In the genomic region with DNA sequence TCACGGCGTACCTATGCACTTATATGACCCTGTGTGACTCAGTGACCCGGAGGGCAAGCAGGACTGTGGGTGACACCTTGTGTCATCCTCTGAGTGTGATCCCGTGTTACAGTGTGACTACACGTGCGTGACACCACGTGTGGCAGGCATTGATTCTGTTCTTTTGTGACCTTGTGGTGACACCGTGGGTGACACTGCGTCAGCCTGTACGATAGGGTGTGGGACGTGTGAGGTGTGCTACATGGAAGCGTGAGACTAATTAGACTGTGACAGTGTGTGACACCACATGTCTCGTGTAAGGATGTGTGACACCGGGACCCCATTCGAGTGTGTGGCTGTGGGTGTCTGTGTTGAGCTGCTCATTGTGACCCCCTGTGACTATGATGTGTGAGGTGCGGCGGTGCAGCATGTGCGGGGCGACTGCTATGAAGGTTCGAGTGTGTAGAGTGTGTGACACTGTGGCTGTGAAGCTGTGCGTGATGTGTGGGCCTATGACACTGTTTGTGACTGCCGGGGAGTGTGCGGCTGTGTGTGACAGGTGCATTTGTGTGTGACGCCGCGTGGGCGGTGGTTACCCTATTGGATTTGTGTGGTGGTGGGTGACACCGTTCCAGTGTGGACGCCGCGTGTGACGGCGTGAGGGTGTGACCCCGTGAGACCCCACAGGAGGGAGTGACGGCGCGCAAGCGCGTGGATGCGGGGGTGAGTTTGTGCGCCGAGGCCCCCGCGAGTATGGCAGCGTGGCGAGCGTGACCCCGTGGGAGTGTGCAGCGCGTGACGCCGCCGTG, we compare ENCODE assay signal across 1 cellular context.
A peak's percentile ranks its signal among the peaks of the same experiment; 100 is the strongest.
TF ChIP-seq lines count a peak whose summit lies in the region.

A gene (plus strand): TSS at position 783 of the 788 bp plus-strand sequence. CDS start 5,621 bp downstream, outside the sequence.

TF ChIP-seq in K562, 482 proteins besides CTCF, POLR2A, EP300 and RAD21 (continued from another document and continues in another):
- TF ChIP-seq, protein P1, sequence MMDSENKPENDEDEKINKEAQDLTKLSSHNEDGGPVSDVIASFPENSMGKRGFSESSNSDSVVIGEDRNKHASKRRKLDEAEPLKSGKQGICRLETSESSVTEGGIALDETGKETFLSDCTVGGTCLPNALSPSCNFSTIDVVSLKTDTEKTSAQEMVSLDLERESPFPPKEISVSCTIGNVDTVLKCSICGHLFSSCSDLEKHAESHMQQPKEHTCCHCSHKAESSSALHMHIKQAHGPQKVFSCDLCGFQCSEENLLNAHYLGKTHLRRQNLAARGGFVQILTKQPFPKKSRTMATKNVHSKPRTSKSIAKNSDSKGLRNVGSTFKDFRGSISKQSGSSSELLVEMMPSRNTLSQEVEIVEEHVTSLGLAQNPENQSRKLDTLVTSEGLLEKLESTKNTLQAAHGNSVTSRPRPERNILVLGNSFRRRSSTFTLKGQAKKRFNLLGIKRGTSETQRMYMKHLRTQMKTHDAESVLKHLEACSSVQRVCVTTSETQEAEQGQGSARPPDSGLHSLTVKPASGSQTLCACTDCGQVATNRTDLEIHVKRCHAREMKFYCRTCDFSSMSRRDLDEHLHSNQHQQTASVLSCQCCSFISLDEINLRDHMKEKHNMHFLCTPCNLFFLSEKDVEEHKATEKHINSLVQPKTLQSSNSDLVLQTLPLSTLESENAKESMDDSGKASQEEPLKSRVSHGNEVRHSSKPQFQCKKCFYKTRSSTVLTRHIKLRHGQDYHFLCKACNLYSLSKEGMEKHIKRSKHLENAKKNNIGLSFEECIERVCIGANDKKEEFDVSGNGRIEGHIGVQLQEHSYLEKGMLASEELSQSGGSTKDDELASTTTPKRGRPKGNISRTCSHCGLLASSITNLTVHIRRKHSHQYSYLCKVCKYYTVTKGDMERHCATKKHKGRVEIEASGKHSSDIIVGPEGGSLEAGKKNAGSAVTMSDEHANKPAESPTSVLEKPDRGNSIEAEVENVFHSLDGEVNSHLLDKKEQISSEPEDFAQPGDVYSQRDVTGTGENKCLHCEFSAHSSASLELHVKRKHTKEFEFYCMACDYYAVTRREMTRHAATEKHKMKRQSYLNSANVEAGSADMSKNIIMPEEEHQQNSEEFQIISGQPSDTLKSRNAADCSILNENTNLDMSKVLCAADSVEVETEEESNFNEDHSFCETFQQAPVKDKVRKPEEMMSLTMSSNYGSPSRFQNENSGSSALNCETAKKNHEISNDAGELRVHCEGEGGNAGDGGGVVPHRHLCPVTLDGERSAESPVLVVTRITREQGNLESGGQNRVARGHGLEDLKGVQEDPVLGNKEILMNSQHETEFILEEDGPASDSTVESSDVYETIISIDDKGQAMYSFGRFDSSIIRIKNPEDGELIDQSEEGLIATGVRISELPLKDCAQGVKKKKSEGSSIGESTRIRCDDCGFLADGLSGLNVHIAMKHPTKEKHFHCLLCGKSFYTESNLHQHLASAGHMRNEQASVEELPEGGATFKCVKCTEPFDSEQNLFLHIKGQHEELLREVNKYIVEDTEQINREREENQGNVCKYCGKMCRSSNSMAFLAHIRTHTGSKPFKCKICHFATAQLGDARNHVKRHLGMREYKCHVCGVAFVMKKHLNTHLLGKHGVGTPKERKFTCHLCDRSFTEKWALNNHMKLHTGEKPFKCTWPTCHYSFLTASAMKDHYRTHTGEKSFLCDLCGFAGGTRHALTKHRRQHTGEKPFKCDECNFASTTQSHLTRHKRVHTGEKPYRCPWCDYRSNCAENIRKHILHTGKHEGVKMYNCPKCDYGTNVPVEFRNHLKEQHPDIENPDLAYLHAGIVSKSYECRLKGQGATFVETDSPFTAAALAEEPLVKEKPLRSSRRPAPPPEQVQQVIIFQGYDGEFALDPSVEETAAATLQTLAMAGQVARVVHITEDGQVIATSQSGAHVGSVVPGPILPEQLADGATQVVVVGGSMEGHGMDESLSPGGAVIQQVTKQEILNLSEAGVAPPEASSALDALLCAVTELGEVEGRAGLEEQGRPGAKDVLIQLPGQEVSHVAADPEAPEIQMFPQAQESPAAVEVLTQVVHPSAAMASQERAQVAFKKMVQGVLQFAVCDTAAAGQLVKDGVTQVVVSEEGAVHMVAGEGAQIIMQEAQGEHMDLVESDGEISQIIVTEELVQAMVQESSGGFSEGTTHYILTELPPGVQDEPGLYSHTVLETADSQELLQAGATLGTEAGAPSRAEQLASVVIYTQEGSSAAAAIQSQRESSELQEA (IDR thresholded peaks at IDR 0.05; ENCODE audit: low read depth) = no peak
- TF ChIP-seq, protein P2, sequence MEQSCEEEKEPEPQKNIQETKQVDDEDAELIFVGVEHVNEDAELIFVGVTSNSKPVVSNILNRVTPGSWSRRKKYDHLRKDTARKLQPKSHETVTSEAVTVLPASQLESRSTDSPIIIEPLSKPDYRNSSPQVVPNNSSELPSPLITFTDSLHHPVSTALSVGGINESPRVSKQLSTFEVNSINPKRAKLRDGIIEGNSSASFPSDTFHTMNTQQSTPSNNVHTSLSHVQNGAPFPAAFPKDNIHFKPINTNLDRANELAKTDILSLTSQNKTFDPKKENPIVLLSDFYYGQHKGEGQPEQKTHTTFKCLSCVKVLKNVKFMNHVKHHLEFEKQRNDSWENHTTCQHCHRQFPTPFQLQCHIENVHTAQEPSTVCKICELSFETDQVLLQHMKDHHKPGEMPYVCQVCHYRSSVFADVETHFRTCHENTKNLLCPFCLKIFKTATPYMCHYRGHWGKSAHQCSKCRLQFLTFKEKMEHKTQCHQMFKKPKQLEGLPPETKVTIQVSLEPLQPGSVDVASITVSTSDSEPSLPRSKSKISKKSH (CRISPR knock-in tag; IDR thresholded peaks at IDR 0.05) = no peak
- TF ChIP-seq HDAC8 (tag; IDR thresholded peaks at IDR 0.05) = no peak
- TF ChIP-seq, protein P3, sequence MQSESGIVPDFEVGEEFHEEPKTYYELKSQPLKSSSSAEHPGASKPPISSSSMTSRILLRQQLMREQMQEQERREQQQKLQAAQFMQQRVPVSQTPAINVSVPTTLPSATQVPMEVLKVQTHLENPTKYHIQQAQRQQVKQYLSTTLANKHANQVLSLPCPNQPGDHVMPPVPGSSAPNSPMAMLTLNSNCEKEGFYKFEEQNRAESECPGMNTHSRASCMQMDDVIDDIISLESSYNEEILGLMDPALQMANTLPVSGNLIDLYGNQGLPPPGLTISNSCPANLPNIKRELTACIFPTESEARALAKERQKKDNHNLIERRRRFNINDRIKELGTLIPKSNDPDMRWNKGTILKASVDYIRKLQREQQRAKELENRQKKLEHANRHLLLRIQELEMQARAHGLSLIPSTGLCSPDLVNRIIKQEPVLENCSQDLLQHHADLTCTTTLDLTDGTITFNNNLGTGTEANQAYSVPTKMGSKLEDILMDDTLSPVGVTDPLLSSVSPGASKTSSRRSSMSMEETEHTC (IDR thresholded peaks at IDR 0.05) = no peak
- TF ChIP-seq CBX3 (IDR thresholded peaks at IDR 0.05; ENCODE audit: borderline replicate concordance in 1 of 2, low read length in 2 of 2) = peak in 1 of 2 experiments; percentile 57; a peak in 1 of 3 replicates
- TF ChIP-seq SMARCE1 (IDR thresholded peaks at IDR 0.05) = 0 out of 2 replicates have a peak, but pooled peaks have one; percentile 26
- TF ChIP-seq ZNF589 (CRISPR knock-in tag; IDR thresholded peaks at IDR 0.05; ENCODE audit: low read depth) = no peak
- TF ChIP-seq, protein P4, sequence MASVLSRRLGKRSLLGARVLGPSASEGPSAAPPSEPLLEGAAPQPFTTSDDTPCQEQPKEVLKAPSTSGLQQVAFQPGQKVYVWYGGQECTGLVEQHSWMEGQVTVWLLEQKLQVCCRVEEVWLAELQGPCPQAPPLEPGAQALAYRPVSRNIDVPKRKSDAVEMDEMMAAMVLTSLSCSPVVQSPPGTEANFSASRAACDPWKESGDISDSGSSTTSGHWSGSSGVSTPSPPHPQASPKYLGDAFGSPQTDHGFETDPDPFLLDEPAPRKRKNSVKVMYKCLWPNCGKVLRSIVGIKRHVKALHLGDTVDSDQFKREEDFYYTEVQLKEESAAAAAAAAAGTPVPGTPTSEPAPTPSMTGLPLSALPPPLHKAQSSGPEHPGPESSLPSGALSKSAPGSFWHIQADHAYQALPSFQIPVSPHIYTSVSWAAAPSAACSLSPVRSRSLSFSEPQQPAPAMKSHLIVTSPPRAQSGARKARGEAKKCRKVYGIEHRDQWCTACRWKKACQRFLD (CRISPR knock-in tag; IDR thresholded peaks at IDR 0.05) = no peak
- no peak for TF ChIP-seq ZNF668 (CRISPR knock-in tag; IDR thresholded peaks at IDR 0.05)
- TF ChIP-seq HNRNPUL1 (IDR thresholded peaks at IDR 0.05; ENCODE audit: low read length) = no peak
- TF ChIP-seq RBM22 (IDR thresholded peaks at IDR 0.05; ENCODE audit: low read depth, low read length, poor library complexity, severe bottlenecking) = no peak
- TF ChIP-seq, protein P5, sequence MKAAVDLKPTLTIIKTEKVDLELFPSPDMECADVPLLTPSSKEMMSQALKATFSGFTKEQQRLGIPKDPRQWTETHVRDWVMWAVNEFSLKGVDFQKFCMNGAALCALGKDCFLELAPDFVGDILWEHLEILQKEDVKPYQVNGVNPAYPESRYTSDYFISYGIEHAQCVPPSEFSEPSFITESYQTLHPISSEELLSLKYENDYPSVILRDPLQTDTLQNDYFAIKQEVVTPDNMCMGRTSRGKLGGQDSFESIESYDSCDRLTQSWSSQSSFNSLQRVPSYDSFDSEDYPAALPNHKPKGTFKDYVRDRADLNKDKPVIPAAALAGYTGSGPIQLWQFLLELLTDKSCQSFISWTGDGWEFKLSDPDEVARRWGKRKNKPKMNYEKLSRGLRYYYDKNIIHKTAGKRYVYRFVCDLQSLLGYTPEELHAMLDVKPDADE (conservative IDR thresholded peaks at IDR 0.05; ENCODE audit: control insufficient read depth, low read depth, low read length) = no peak
- TF ChIP-seq TAF9B (IDR thresholded peaks at IDR 0.05; ENCODE audit: partially characterized antibody) = no peak
- TF ChIP-seq TCF7 (IDR thresholded peaks at IDR 0.05; ENCODE audit: borderline replicate concordance) = peak; percentile 1; the same call in 1 of the 2 replicates
- TF ChIP-seq IRF2 (CRISPR knock-in tag; IDR thresholded peaks at IDR 0.05) = no peak
- peak in 1 of 2 experiments; percentile 96; a peak in 2 of 4 replicates for TF ChIP-seq HDAC1 (IDR thresholded peaks at IDR 0.05)
- peak; percentile 66 for TF ChIP-seq MTA1 (IDR thresholded peaks at IDR 0.05; ENCODE audit: borderline replicate concordance)
- TF ChIP-seq SMAD4 (CRISPR knock-in tag; conservative IDR thresholded peaks at IDR 0.05) = no peak
- TF ChIP-seq, protein P6, sequence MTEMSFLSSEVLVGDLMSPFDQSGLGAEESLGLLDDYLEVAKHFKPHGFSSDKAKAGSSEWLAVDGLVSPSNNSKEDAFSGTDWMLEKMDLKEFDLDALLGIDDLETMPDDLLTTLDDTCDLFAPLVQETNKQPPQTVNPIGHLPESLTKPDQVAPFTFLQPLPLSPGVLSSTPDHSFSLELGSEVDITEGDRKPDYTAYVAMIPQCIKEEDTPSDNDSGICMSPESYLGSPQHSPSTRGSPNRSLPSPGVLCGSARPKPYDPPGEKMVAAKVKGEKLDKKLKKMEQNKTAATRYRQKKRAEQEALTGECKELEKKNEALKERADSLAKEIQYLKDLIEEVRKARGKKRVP (CRISPR knock-in tag; IDR thresholded peaks at IDR 0.05) = no peak
- TF ChIP-seq, protein P7, sequence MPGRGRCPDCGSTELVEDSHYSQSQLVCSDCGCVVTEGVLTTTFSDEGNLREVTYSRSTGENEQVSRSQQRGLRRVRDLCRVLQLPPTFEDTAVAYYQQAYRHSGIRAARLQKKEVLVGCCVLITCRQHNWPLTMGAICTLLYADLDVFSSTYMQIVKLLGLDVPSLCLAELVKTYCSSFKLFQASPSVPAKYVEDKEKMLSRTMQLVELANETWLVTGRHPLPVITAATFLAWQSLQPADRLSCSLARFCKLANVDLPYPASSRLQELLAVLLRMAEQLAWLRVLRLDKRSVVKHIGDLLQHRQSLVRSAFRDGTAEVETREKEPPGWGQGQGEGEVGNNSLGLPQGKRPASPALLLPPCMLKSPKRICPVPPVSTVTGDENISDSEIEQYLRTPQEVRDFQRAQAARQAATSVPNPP (IDR thresholded peaks at IDR 0.05; ENCODE audit: borderline replicate concordance, insufficient read depth, insufficient read length) = no peak
- TF ChIP-seq ZNF717 (CRISPR knock-in tag; IDR thresholded peaks at IDR 0.05) = no peak
- no peak for TF ChIP-seq ZNF347 (CRISPR knock-in tag; IDR thresholded peaks at IDR 0.05; ENCODE audit: low read depth)
- TF ChIP-seq PHB (CRISPR knock-in tag; IDR thresholded peaks at IDR 0.05) = 0 out of 2 replicates have a peak, but pooled peaks have one; percentile 5
- no peak for TF ChIP-seq RBM14 (IDR thresholded peaks at IDR 0.05; ENCODE audit: borderline replicate concordance, insufficient read depth, low read depth, low read length)
- TF ChIP-seq ETV5 (CRISPR knock-in tag; IDR thresholded peaks at IDR 0.05; ENCODE audit: low read depth) = 0 out of 2 replicates have a peak, but pooled peaks have one; percentile 10
- TF ChIP-seq, protein P8, sequence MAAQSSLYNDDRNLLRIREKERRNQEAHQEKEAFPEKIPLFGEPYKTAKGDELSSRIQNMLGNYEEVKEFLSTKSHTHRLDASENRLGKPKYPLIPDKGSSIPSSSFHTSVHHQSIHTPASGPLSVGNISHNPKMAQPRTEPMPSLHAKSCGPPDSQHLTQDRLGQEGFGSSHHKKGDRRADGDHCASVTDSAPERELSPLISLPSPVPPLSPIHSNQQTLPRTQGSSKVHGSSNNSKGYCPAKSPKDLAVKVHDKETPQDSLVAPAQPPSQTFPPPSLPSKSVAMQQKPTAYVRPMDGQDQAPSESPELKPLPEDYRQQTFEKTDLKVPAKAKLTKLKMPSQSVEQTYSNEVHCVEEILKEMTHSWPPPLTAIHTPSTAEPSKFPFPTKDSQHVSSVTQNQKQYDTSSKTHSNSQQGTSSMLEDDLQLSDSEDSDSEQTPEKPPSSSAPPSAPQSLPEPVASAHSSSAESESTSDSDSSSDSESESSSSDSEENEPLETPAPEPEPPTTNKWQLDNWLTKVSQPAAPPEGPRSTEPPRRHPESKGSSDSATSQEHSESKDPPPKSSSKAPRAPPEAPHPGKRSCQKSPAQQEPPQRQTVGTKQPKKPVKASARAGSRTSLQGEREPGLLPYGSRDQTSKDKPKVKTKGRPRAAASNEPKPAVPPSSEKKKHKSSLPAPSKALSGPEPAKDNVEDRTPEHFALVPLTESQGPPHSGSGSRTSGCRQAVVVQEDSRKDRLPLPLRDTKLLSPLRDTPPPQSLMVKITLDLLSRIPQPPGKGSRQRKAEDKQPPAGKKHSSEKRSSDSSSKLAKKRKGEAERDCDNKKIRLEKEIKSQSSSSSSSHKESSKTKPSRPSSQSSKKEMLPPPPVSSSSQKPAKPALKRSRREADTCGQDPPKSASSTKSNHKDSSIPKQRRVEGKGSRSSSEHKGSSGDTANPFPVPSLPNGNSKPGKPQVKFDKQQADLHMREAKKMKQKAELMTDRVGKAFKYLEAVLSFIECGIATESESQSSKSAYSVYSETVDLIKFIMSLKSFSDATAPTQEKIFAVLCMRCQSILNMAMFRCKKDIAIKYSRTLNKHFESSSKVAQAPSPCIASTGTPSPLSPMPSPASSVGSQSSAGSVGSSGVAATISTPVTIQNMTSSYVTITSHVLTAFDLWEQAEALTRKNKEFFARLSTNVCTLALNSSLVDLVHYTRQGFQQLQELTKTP (IDR thresholded peaks at IDR 0.05; ENCODE audit: low read depth in 1 of 2, partially characterized antibody in 2 of 2) = no peak
- no peak for TF ChIP-seq FOXP1 (CRISPR knock-in tag; IDR thresholded peaks at IDR 0.05)
- TF ChIP-seq ZBTB17 (CRISPR knock-in tag; IDR thresholded peaks at IDR 0.05) = no peak
- TF ChIP-seq, protein P9, sequence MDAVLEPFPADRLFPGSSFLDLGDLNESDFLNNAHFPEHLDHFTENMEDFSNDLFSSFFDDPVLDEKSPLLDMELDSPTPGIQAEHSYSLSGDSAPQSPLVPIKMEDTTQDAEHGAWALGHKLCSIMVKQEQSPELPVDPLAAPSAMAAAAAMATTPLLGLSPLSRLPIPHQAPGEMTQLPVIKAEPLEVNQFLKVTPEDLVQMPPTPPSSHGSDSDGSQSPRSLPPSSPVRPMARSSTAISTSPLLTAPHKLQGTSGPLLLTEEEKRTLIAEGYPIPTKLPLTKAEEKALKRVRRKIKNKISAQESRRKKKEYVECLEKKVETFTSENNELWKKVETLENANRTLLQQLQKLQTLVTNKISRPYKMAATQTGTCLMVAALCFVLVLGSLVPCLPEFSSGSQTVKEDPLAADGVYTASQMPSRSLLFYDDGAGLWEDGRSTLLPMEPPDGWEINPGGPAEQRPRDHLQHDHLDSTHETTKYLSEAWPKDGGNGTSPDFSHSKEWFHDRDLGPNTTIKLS (IDR thresholded peaks at IDR 0.05; ENCODE audit: borderline replicate concordance, low read depth) = peak; percentile 14; the same call in 1 of the 2 replicates
